1 cellular context compared by ENCODE assay signal in genomic region chr22:41445171-41446056, GRCh38.
TF ChIP-seq lines count a peak whose summit lies in the region.

No MANE protein-coding gene starts in this region.

TF ChIP-seq in HepG2, 621 proteins besides CTCF, POLR2A, EP300 and RAD21 (continued from another document):
- TF ChIP-seq, protein P1, sequence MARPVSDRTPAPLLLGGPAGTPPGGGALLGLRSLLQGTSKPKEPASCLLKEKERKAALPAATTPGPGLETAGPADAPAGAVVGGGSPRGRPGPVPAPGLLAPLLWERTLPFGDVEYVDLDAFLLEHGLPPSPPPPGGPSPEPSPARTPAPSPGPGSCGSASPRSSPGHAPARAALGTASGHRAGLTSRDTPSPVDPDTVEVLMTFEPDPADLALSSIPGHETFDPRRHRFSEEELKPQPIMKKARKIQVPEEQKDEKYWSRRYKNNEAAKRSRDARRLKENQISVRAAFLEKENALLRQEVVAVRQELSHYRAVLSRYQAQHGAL (CRISPR knock-in tag; IDR thresholded peaks at IDR 0.05; ENCODE audit: not compliant biosample characterization) = no peak
- TF ChIP-seq NFE2L2 (IDR thresholded peaks at IDR 0.05; ENCODE audit: low read length) (no peak), ASH2L (IDR thresholded peaks at IDR 0.05; ENCODE audit: insufficient read length, low read depth, low read length) (peak; percentile 7), SAP130 (CRISPR knock-in tag; IDR thresholded peaks at IDR 0.05; ENCODE audit: low read depth) (peak; percentile 19; the same call in 1 of the 2 replicates), ZNF318 (CRISPR knock-in tag; IDR thresholded peaks at IDR 0.05) (no peak), HOXA3 (CRISPR knock-in tag; IDR thresholded peaks at IDR 0.05) (no peak), RFXANK (CRISPR knock-in tag; IDR thresholded peaks at IDR 0.05) (no peak)
